Comparison of ENCODE assay signal across 1 cellular context in the genomic region with DNA sequence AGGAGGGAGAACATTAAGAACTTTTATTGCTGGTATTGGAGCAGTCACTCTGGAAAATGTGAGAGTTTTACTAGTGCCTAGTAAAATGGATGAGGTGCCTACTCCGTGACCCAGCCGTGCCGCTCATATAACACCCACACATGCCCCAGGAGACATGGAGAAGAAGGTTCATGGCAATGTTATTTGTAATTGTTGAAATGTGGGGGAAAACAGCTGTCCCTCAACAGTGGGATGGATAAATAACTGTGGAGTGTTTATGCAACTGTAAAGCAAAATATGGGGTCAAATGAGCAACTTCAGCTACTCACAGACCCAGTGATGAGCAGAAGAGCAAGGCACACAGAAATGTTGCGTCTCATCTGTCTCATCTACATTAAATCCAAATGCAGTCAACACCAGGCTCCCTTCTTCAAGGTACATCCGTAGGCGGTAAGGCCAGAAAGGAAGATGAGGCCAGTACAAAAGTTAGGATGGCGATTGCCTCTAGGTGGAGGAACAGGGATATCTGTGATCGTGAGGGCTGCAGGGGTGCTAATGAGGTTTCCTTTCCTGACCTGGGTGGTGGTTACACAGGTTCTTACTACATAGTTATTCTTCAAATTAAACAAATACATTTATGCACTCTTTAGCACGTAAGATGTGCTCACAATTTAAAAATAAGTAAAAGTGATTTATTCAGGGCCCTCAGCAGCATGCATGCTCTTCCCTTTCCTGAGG.
TF ChIP-seq lines count a peak whose summit lies in the region.

No MANE protein-coding gene starts in this region.

TF ChIP-seq in HCT116, 20 proteins besides CTCF, POLR2A, EP300 and RAD21:
- TF ChIP-seq POLR2AphosphoS5 (IDR thresholded peaks at IDR 0.05; ENCODE audit: low read depth, low read length) (no peak), EZH2phosphoT487 (IDR thresholded peaks at IDR 0.05; ENCODE audit: borderline replicate concordance) (no peak), ELF1 (IDR thresholded peaks at IDR 0.05; ENCODE audit: borderline replicate concordance, low read depth) (no peak), YY1 (IDR thresholded peaks at IDR 0.05; ENCODE audit: extremely low read depth, insufficient replicate concordance, low read depth, low read length) (no peak), EGR1 (IDR thresholded peaks at IDR 0.05; ENCODE audit: low read depth) (no peak), ZFX (IDR thresholded peaks at IDR 0.05) (no peak), TCF7L2 (IDR thresholded peaks at IDR 0.05; ENCODE audit: borderline replicate concordance, extremely low read depth, insufficient read depth, insufficient read length) (no peak), CEBPB (IDR thresholded peaks at IDR 0.05; ENCODE audit: low read depth) (no peak), ZNF274 (IDR thresholded peaks at IDR 0.05; ENCODE audit: low read depth, low read length) (no peak)
- TF ChIP-seq, protein P1, sequence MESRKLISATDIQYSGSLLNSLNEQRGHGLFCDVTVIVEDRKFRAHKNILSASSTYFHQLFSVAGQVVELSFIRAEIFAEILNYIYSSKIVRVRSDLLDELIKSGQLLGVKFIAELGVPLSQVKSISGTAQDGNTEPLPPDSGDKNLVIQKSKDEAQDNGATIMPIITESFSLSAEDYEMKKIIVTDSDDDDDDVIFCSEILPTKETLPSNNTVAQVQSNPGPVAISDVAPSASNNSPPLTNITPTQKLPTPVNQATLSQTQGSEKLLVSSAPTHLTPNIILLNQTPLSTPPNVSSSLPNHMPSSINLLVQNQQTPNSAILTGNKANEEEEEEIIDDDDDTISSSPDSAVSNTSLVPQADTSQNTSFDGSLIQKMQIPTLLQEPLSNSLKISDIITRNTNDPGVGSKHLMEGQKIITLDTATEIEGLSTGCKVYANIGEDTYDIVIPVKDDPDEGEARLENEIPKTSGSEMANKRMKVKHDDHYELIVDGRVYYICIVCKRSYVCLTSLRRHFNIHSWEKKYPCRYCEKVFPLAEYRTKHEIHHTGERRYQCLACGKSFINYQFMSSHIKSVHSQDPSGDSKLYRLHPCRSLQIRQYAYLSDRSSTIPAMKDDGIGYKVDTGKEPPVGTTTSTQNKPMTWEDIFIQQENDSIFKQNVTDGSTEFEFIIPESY (IDR thresholded peaks at IDR 0.05; ENCODE audit: extremely low read depth, insufficient replicate concordance, low read length) = no peak
